ENCODE assay signal across 8 cellular contexts in the genomic region with DNA sequence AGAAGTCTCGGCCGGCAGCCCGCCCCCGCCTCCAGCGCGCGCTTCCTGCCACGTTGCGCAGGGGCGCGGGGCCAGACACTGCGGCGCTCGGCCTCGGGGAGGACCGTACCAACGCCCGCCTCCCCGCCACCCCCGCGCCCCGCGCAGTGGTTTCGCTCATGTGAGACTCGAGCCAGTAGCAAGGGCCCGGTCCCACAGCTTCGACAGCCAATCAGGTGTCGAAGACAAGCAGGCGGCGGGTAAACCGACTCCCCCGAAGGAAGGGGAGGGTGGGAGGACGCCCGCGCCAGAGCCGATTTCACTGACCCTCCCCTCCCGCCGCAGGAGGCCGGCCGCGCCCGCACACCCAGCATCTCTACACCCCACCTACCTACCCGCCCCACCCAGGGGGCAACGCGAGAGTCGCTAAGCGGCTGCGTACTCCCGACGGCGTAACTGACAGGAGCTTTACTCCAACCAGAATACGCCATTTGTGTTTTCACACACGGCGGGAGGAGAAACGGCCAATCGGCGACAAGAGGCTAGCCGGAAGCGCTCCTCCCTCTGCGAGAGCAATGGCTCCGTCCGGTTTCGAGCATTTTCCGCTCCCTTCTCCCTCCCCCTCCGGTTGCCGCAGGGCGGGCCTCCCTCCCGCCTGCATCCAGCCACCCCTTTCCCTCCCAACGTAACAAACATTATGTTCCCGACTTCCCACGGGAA. TPM values are rescaled to one million over a fixed set of nuclear protein-coding genes. Genes with fewer than 3 reads are reported as not detected.
DNase-seq lines count a peak whose midpoint lies in the region; ATAC-seq, FAIRE-seq and TF ChIP-seq lines count a peak whose summit lies in the region.

No MANE protein-coding gene starts in this region.

- no peaks in the 10 kb centered on the region for H3K27me3 ChIP-seq in adrenal gland
- no peaks in the 10 kb centered on the region for H3K27me3 ChIP-seq in heart left ventricle
- no peaks in the 10 kb centered on the region for H3K27me3 ChIP-seq in trophoblast cell (ENCODE audit: insufficient read depth, low read length)
- H3K27me3 ChIP-seq in transverse colon: no peaks in the 10 kb centered on the region

- peak overlapping the region; percentile 89 to 99 (median 97) for H3K27ac ChIP-seq in adrenal gland
- H3K27ac ChIP-seq in heart left ventricle: peak overlapping the region; percentile 95 to 99 (median 99)
- H3K27ac ChIP-seq in trophoblast cell (ENCODE audit: low read depth, low read length): peak overlapping the region; percentile 95
- peak overlapping the region; percentile 98 to 99 (median 98) for H3K27ac ChIP-seq in transverse colon

- TF ChIP-seq POLR2A in GM12891 (IDR thresholded peaks at IDR 0.05; ENCODE audit: low read depth, low read length): peak; percentile 99
- peak in 1 of 2 donors; percentile 46 for TF ChIP-seq POLR2A in adrenal gland (IDR thresholded peaks at IDR 0.05)
- TF ChIP-seq POLR2A in heart left ventricle (IDR thresholded peaks at IDR 0.05): peak in 1 of 2 donors; percentile 7
- no peak for TF ChIP-seq POLR2A in transverse colon (IDR thresholded peaks at IDR 0.05)

- DNase-seq in GM12891 (ENCODE audit: insufficient read length, low spot score) (peak; percentile 70), NCI-H1436 treated with DMSO at 0.1 percent for 48 hours (lab: John Stamatoyannopoulos, UW) (peak; percentile 72), T follicular helper cell (ENCODE audit: low read depth) (peak; percentile 98), adrenal gland (peak; percentile 98 to 99 (median 99)), heart left ventricle (peak; percentile 98 to 99 (median 99)), trophoblast cell (peak; percentile 99), transverse colon (peak; percentile 98)

- H2BK5ac ChIP-seq in trophoblast cell (ENCODE audit: low read depth, low read length, poor library complexity): peak overlapping the region; percentile 76

- peak overlapping the region; percentile 6 for H2AK5ac ChIP-seq in trophoblast cell (ENCODE audit: low read length)

- peak overlapping the region; percentile 90 for H3K18ac ChIP-seq in trophoblast cell (ENCODE audit: low read length)

- in situ Hi-C loops in transverse colon (cut with MboI; ENCODE audit: low pct_ligation_motif_present in 1 of 4, low pct_unique_long_range_greater_than_20kb in 1 of 4, low sequenced_read_pairs in 3 of 4): no loop called here

- H3K23ac ChIP-seq in trophoblast cell (ENCODE audit: low read length): no peak overlapping the region

- TF ChIP-seq CTCF in adrenal gland (IDR thresholded peaks at IDR 0.05): no peak
- TF ChIP-seq CTCF in heart left ventricle (IDR thresholded peaks at IDR 0.05): no peak
- TF ChIP-seq CTCF in transverse colon (IDR thresholded peaks at IDR 0.05): no peak

- peak overlapping the region; percentile 32 for H3K14ac ChIP-seq in trophoblast cell (ENCODE audit: low read length)

- WGBS in adrenal gland, 4 donors: 0% methylated on average over 7 to 71 of the region's 71 CpGs
- WGBS in heart left ventricle, 4 donors: 0 to 1% (median 0%) methylated on average over 15 to 71 of the region's 71 CpGs
- no CpG with 5 or more reads among the region's 71 CpGs for WGBS in trophoblast cell (ENCODE audit: extremely low coverage, insufficient coverage, insufficient read length)
- 1% methylated on average over 41 of the region's 71 CpGs; no CpG with 5 or more reads in 1 of the 2 donors for WGBS in transverse colon (ENCODE audit: low coverage in 1 of 2), 2 donors

- peak; percentile 74 for ATAC-seq in HG02852 (IDR thresholded peaks at IDR 0.05; ENCODE audit: unreplicated experiment)
- ATAC-seq in heart left ventricle: peak; percentile 85 to 91 (median 90)

- H3K36me3 ChIP-seq in adrenal gland (replicated peaks in 1 of 2) (peaks cover 0 to 8% of the 10 kb centered on the region in 2 donors), heart left ventricle (peaks cover 0 to 37% (median 29%) of the 10 kb centered on the region in 9 donors), trophoblast cell (ENCODE audit: control insufficient read depth in 1 of 2, insufficient read depth in 2 of 2, low read length in 2 of 2) (peaks cover 5 to 6% of the 10 kb centered on the region in 2 experiments), transverse colon (peaks cover 0 to 7% (median 0%) of the 10 kb centered on the region in 4 donors)

- H3K79me1 ChIP-seq in trophoblast cell (ENCODE audit: low read length): peaks cover 24% of the 10 kb centered on the region

- peak overlapping the region; percentile 88 for H4K8ac ChIP-seq in trophoblast cell (ENCODE audit: low read depth, low read length)

- peaks cover 32% of the 10 kb centered on the region for H3K79me2 ChIP-seq in trophoblast cell (ENCODE audit: control insufficient read depth, insufficient read depth, low read length, poor library complexity)

- H4K12ac ChIP-seq in trophoblast cell (ENCODE audit: low read depth, low read length): no peak overlapping the region

- peak; percentile 12 for TF ChIP-seq EP300 in transverse colon (IDR thresholded peaks at IDR 0.05; ENCODE audit: low read depth)

- FAIRE-seq in GM12891 (lab: Jason Lieb, UNC): peak; percentile 98

- peak overlapping the region; percentile 21 for H3K4me2 ChIP-seq in trophoblast cell (ENCODE audit: low read length)

- H3K4ac ChIP-seq in trophoblast cell (ENCODE audit: low read depth, low read length): no peak overlapping the region

- H2BK12ac ChIP-seq in trophoblast cell (ENCODE audit: low read length): no peak overlapping the region

- H4K91ac ChIP-seq in trophoblast cell (ENCODE audit: low read depth, low read length): peak overlapping the region; percentile 93

- H3K9ac ChIP-seq in trophoblast cell (ENCODE audit: low read length): peak overlapping the region; percentile 91

- H2AFZ ChIP-seq in trophoblast cell (ENCODE audit: insufficient read depth, low read length, poor library complexity): no peak overlapping the region

- intact Hi-C loops in adrenal gland (cut with DNase I) (no loop called here), heart left ventricle (cut with DNase I) (loop anchor here in 6 of 10 donors (2.0 to 5.0 kb wide), 3 partner anchors 26 to 34 kb away; partner anchors contain the start of gene THUMPD3 (in 5 of the 6)), transverse colon (cut with DNase I; ENCODE audit: low total_unique reads) (no loop called here)

- no peaks in the 10 kb centered on the region for H3K9me3 ChIP-seq in adrenal gland (replicated peaks in 1 of 3)
- no peaks in the 10 kb centered on the region for H3K9me3 ChIP-seq in heart left ventricle
- H3K9me3 ChIP-seq in trophoblast cell (ENCODE audit: insufficient read depth, low read depth, low read length): no peaks in the 10 kb centered on the region
- H3K9me3 ChIP-seq in transverse colon: no peaks in the 10 kb centered on the region

- no peak overlapping the region for H2BK120ac ChIP-seq in trophoblast cell (ENCODE audit: insufficient read depth, low read length, poor library complexity)

- H3K4me1 ChIP-seq in adrenal gland (replicated peaks in 1 of 2): peaks cover 28 to 68% of the 10 kb centered on the region in 2 donors
- H3K4me1 ChIP-seq in heart left ventricle: peaks cover 17 to 74% (median 65%) of the 10 kb centered on the region in 12 donors
- H3K4me1 ChIP-seq in trophoblast cell (ENCODE audit: control insufficient read depth in 1 of 2, insufficient read depth in 2 of 2, low read length in 2 of 2): peaks cover 0 to 2% of the 10 kb centered on the region in 2 experiments
- H3K4me1 ChIP-seq in transverse colon: peaks cover 47 to 71% (median 61%) of the 10 kb centered on the region in 4 donors

- peak overlapping the region; percentile 38 to 97 (median 68) for H3K4me3 ChIP-seq in adrenal gland
- peak overlapping the region; percentile 51 to 98 (median 89) for H3K4me3 ChIP-seq in heart left ventricle
- H3K4me3 ChIP-seq in trophoblast cell (ENCODE audit: low read depth, low read length): peak overlapping the region; percentile 81
- peak overlapping the region; percentile 75 to 91 (median 81) for H3K4me3 ChIP-seq in transverse colon

TF ChIP-seq in GM12891, 5 proteins besides CTCF, POLR2A, EP300 and RAD21:
- TF ChIP-seq SPI1 (IDR thresholded peaks at IDR 0.05; ENCODE audit: low read depth, low read length) (no peak), POLR2AphosphoS5 (IDR thresholded peaks at IDR 0.05; ENCODE audit: low read depth, low read length) (peak; percentile 95), PAX5 (IDR thresholded peaks at IDR 0.05; ENCODE audit: insufficient read depth, low read length, severe bottlenecking) (peak; percentile 20), POU2F2 (IDR thresholded peaks at IDR 0.05; ENCODE audit: low read depth, low read length) (peak; percentile 53), TAF1 (IDR thresholded peaks at IDR 0.05; ENCODE audit: low read depth, low read length) (no peak; the same call in 1 of the 2 replicates)

RNA-seq across cellular contexts. Expression of gene SETD5, which starts 0.6 kb away (rescaled TPM):
- 36.4 TPM for polyA plus RNA-seq in GM12891 (2012; ENCODE audit: low read depth, missing spikeins)
- total RNA-seq in adrenal gland: 100 to 1,000 TPM in 2 of 8 donors, 10 to 100 TPM in 6; 46.5 to 135 (median 88.6) TPM
- polyA plus RNA-seq in adrenal gland: 10 to 100 TPM; 35.3 to 72.5 (median 63.1) TPM
- total RNA-seq in heart left ventricle: 10 to 100 TPM; 40.8 to 84.2 (median 53.9) TPM
- polyA plus RNA-seq in heart left ventricle: 10 to 100 TPM; 28.2 to 28.7 TPM
- polyA plus RNA-seq in trophoblast cell (2013): 193 and 197 TPM in 2 replicates
- 100 to 1,000 TPM in 3 of 4 donors, 10 to 100 TPM in 1; 70.6 to 161 (median 129) TPM for total RNA-seq in transverse colon

RNA-seq across cellular contexts. Expression of gene THUMPD3, which starts 33.9 kb away (rescaled TPM):
- polyA plus RNA-seq in GM12891 (2012; ENCODE audit: low read depth, missing spikeins): 37.6 TPM
- total RNA-seq in adrenal gland (10 to 100 TPM; 20.1 to 57.3 (median 42.8) TPM), heart left ventricle (10 to 100 TPM; 25.3 to 65.5 (median 51.5) TPM), transverse colon (10 to 100 TPM in 3 of 4 donors, 1 to 10 TPM in 1; 5.4 to 26.9 (median 19.4) TPM)
- polyA plus RNA-seq in adrenal gland (10 to 100 TPM; 32.9 to 70.2 (median 35.9) TPM), heart left ventricle (10 to 100 TPM; 47.0 to 63.0 TPM)
- 25.9 and 28.3 TPM in 2 replicates for polyA plus RNA-seq in trophoblast cell (2013)

Comparison
In these comparisons a context has a peak if more than half of its experiments do, and no peak if none do; other contexts are left out.
1. Peak in every context shown above with its lines: DNase-seq, ATAC-seq, H3K4me3 ChIP-seq and H3K27ac ChIP-seq.
2. intact Hi-C loops: an anchor here in heart left ventricle (2.0 to 5.0 kb wide); none called in adrenal gland and transverse colon.